Comparison of ENCODE assay signal across 10 cellular contexts in genomic region chr14:89912667-89913211, GRCh38. TPM values are rescaled to one million over a fixed set of nuclear protein-coding genes. Genes with fewer than 3 reads are reported as not detected.
DNase-seq lines count a peak whose midpoint lies in the region; ATAC-seq and TF ChIP-seq lines count a peak whose summit lies in the region.
"Had no signal": no experiment of that assay in that cellular context is flagged by ENCODE, and none has a peak within 500 bp of the region (broad histone marks: within the 10 kb centered on the region; RNA-seq: fewer than 3 reads in every experiment).

No MANE protein-coding gene starts in this region.

- WGBS in esophagus, 2 donors: 12 to 27% methylated on average over 9 of the region's 9 CpGs

- CTCF ChIA-PET in Calu3 (lab: Charles Lee): interaction anchor here (1.1 kb wide), 1 partner anchor 871 kb away, joined by 3 read pairs; no protein-coding TSS in a partner anchor

- intact Hi-C loops in Calu3 (cut with micrococcal nuclease; ENCODE audit: unreplicated experiment): loop anchor here (10.0 kb wide), 2 partner anchors 408 to 1248 kb away; no protein-coding TSS in a partner anchor

- no peaks in the 10 kb centered on the region for H3K9me3 Mint-ChIP-seq in Calu3 (ENCODE audit: low read depth, unreplicated experiment)

- H3K9me3 ChIP-seq in esophagus (ENCODE audit: control insufficient read depth in 2 of 2, insufficient read depth in 1 of 2, low read depth in 1 of 2, low read length in 1 of 2): no peaks in the 10 kb centered on the region
- H3K9me3 ChIP-seq in osteoblast (ENCODE audit: low read depth, low read length): no peaks in the 10 kb centered on the region

- H3K4me3 ChIP-seq in esophagus (ENCODE audit: low read depth in 1 of 2, low read length in 2 of 2): no peak overlapping the region
- H3K4me3 ChIP-seq in osteoblast (ENCODE audit: insufficient read depth, low read length): no peak overlapping the region

- H3K27ac ChIP-seq in esophagus (ENCODE audit: low read depth in 2 of 2, low read length in 1 of 2) (peak overlapping the region; percentile 8 to 42), osteoblast (ENCODE audit: low read depth, low read length) (peak overlapping the region; percentile 87)

- H3K4me2 ChIP-seq in osteoblast (ENCODE audit: insufficient read depth, low read length): peak overlapping the region; percentile 12

- no peak overlapping the region for H2AFZ ChIP-seq in osteoblast (ENCODE audit: low read length)

- H3K79me2 ChIP-seq in osteoblast (ENCODE audit: insufficient read depth, low read length): no peaks in the 10 kb centered on the region

- H3K36me3 ChIP-seq in esophagus (ENCODE audit: control insufficient read depth in 2 of 2, insufficient read depth in 2 of 2, low read length in 1 of 2): no peaks in the 10 kb centered on the region
- no peaks in the 10 kb centered on the region for H3K36me3 ChIP-seq in osteoblast (ENCODE audit: insufficient read depth, low read length)

- TF ChIP-seq CTCF in Calu3 (IDR thresholded peaks at IDR 0.05; ENCODE audit: unreplicated experiment) (no peak), osteoblast (IDR thresholded peaks at IDR 0.05; ENCODE audit: extremely low read depth, low read depth, low read length) (no peak)

- H3K27ac Mint-ChIP-seq in Calu3 (ENCODE audit: unreplicated experiment): peak overlapping the region; percentile 85

- H3K27me3 Mint-ChIP-seq in Calu3 (ENCODE audit: unreplicated experiment): no peaks in the 10 kb centered on the region

- BruUV-seq in Calu3 (replicated peaks; lab: Mats Ljungman, UMichigan): no TSS peak

- no peaks in the 10 kb centered on the region for H4K20me1 ChIP-seq in osteoblast (ENCODE audit: insufficient read depth, low read length)

- H3K27me3 ChIP-seq in esophagus (ENCODE audit: control insufficient read depth in 1 of 2, insufficient read depth in 2 of 2, low read length in 2 of 2): no peaks in the 10 kb centered on the region
- H3K27me3 ChIP-seq in osteoblast (ENCODE audit: insufficient read depth, low read length): no peaks in the 10 kb centered on the region

- H3K4me3 Mint-ChIP-seq in Calu3 (ENCODE audit: low read depth, unreplicated experiment): no peak overlapping the region

- no peak for ATAC-seq in GM18861 (IDR thresholded peaks at IDR 0.05; ENCODE audit: unreplicated experiment)
- ATAC-seq: left lobe of liver had no signal

- peaks cover 6% of the 10 kb centered on the region for H3K36me3 Mint-ChIP-seq in Calu3 (ENCODE audit: insufficient read depth, unreplicated experiment)

- H3K4me1 ChIP-seq in esophagus (ENCODE audit: control insufficient read depth in 2 of 2, insufficient read depth in 2 of 2, low read length in 1 of 2) (peaks cover 0 to 5% of the 10 kb centered on the region in 2 donors), osteoblast (ENCODE audit: insufficient read depth, low read length) (peaks cover 39% of the 10 kb centered on the region)

- peaks cover 29% of the 10 kb centered on the region for H3K4me1 Mint-ChIP-seq in Calu3 (ENCODE audit: low read depth, unreplicated experiment)

- DNase-seq in Calu3 (peak; percentile 16), NCI-H748 treated with DMSO at 0.1 percent for 48 hours (lab: John Stamatoyannopoulos, UW) (peak; percentile 90), osteoblast (ENCODE audit: insufficient read length, low spot score, missing footprints) (peak; percentile 92), NK-92 (lab: John Stamatoyannopoulos, UW; ENCODE audit: unreplicated experiment) (no peak), globus pallidus (ENCODE audit: low spot score) (no peak), AML-193 (lab: John Stamatoyannopoulos, UW) (no peak)
- DNase-seq: SHP77 treated with DMSO at 0.1 percent for 48 hours had no signal

RNA-seq across cellular contexts. Expression of gene EFCAB11, which starts 41.8 kb away (rescaled TPM):
- total RNA-seq in Calu3 (2022) (23.6 and 29.4 TPM in 2 replicates), osteoblast (6.9 and 8.0 TPM in 2 replicates)
- polyA plus RNA-seq in esophagus: 1 to 10 TPM; 6.2 to 6.3 TPM

RNA-seq across cellular contexts. Expression of gene TDP1, which starts 43.0 kb away (rescaled TPM):
- total RNA-seq in Calu3 (2022): 24.4 and 29.4 TPM in 2 replicates
- polyA plus RNA-seq in esophagus: 1 to 10 TPM; 2.8 to 7.6 TPM
- 11.2 and 16.2 TPM in 2 replicates for total RNA-seq in osteoblast

Comparison
In these comparisons a context has a peak if more than half of its experiments do, and no peak if none do; other contexts are left out.
1. DNase-seq: peak in Calu3 (single experiment), NCI-H748 treated with DMSO at 0.1 percent for 48 hours (single experiment) and osteoblast (single experiment); none in NK-92 (single experiment), globus pallidus (single experiment) and AML-193 (0 of 2).